In the genomic region with DNA sequence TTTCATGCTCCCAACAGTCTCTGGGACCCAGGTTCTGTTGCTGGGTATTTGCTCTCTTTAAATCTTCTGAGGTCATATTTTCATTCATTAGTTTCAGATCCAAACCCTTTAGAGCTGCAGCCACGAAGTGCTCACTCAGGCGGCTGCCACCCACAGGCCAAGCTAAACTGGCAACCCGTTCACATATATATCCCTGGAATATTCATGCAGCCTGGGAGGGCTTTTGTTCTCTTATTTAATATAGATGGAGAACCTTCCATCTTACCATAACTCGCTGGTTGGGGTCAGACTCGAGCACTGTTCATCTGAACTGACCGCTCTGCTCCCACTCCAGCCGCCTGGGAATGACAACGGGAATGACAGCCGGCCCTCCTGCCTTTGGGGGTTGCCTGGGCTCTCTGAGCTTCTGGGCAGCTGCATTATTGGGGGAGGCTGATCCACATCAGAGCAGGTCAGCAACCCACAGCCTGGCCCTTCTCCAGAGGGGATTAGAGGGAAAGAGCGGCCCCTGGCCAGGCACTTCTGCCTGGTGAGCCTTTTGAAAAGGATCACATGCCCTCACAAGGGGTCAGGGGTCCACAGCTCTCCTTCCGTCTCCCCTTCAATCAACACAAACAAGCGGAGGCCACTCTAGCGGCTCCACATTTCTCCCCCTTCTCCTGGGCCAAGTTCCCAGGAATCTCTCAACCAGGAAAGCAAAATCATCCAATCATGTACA, we compare ENCODE assay signal across 9 cellular contexts. TPM values are rescaled to one million over a fixed set of nuclear protein-coding genes. Genes with fewer than 3 reads are reported as not detected.
DNase-seq lines count a peak whose midpoint lies in the region; ATAC-seq, FAIRE-seq and TF ChIP-seq lines count a peak whose summit lies in the region.
"Had no signal": no experiment of that assay in that cellular context is flagged by ENCODE, and none has a peak within 500 bp of the region (broad histone marks: within the 10 kb centered on the region; RNA-seq: fewer than 3 reads in every experiment).

No MANE protein-coding gene starts in this region.

- H3K9ac ChIP-seq in mucosa of stomach (ENCODE audit: low read length) = peak overlapping the region; percentile 29

- H3K27ac ChIP-seq in heart left ventricle (peak overlapping the region; percentile 42 to 91 (median 80)), body of pancreas (peak overlapping the region in 3 of 4 donors; percentile 16 to 61 (median 37)), vagina (peak overlapping the region; percentile 70)

- ATAC-seq in heart left ventricle (no peak), left ventricle myocardium superior (no peak), body of pancreas (no peak), HG03521 (IDR thresholded peaks at IDR 0.05; ENCODE audit: unreplicated experiment) (no peak), GM18870 (IDR thresholded peaks at IDR 0.05; ENCODE audit: unreplicated experiment) (no peak)

- DNase-seq in heart left ventricle = no peak
- DNase-seq in left ventricle myocardium superior = no peak
- DNase-seq in body of pancreas = no peak
- no peak for DNase-seq in vagina (ENCODE audit: extremely low spot score in 2 of 2)
- no peak for DNase-seq in GM19239 (ENCODE audit: insufficient read length, low spot score)

- 46 to 56% (median 53%) methylated on average over 13 of the region's 13 CpGs for WGBS in heart left ventricle, 4 donors
- WGBS in body of pancreas, 2 donors = 66 to 70% methylated on average over 13 of the region's 13 CpGs

- H3K4me1 ChIP-seq in heart left ventricle (peaks cover 21 to 92% (median 75%) of the 10 kb centered on the region in 12 donors), body of pancreas (peaks cover 39% of the 10 kb centered on the region), mucosa of stomach (ENCODE audit: control insufficient read depth, insufficient read depth, low read length) (peaks cover 40% of the 10 kb centered on the region), vagina (peaks cover 68% of the 10 kb centered on the region)

- H3K27me3 ChIP-seq in heart left ventricle (no peaks in the 10 kb centered on the region), body of pancreas (no peaks in the 10 kb centered on the region), mucosa of stomach (ENCODE audit: control insufficient read depth, insufficient read depth, low read length) (no peaks in the 10 kb centered on the region), vagina (no peaks in the 10 kb centered on the region)

- H3K36me3 ChIP-seq in heart left ventricle = peaks cover 0 to 13% (median 0%) of the 10 kb centered on the region in 9 donors
- H3K36me3 ChIP-seq in body of pancreas (replicated peaks in 1 of 2; ENCODE audit: insufficient read depth in 1 of 2, low read depth in 2 of 2) = no peaks in the 10 kb centered on the region
- H3K36me3 ChIP-seq in mucosa of stomach (ENCODE audit: control insufficient read depth, insufficient read depth, low read length) = no peaks in the 10 kb centered on the region
- peaks cover 0 to 5% of the 10 kb centered on the region in 2 donors for H3K36me3 ChIP-seq in vagina

- H3K4me3 ChIP-seq in heart left ventricle (peak overlapping the region in 1 of 12 donors; percentile 18), body of pancreas (no peak overlapping the region), mucosa of stomach (ENCODE audit: low read length) (no peak overlapping the region), vagina (no peak overlapping the region)

- intact Hi-C loops in heart left ventricle (cut with DNase I) (loop anchor here in 6 of 10 donors (5.0 to 10.0 kb wide), 6 partner anchors 46 to 311 kb away; partner anchors contain the start of gene DMC1 (in 1 of the 6)), left ventricle myocardium superior (cut with micrococcal nuclease) (no loop called here), body of pancreas (cut with DNase I) (no loop called here), vagina (cut with DNase I) (no loop called here)

- H3K9me3 ChIP-seq in heart left ventricle (no peaks in the 10 kb centered on the region), body of pancreas (no peaks in the 10 kb centered on the region), mucosa of stomach (ENCODE audit: control insufficient read depth, low read length) (no peaks in the 10 kb centered on the region), vagina (no peaks in the 10 kb centered on the region)

- no peak for FAIRE-seq in GM19239 (lab: Jason Lieb, UNC)
- FAIRE-seq: D721Med had no signal

- TF ChIP-seq POLR2A in heart left ventricle (IDR thresholded peaks at IDR 0.05) = no peak
- no peak for TF ChIP-seq POLR2A in body of pancreas (IDR thresholded peaks at IDR 0.05)
- TF ChIP-seq POLR2A in vagina (IDR thresholded peaks at IDR 0.05) = no peak

- TF ChIP-seq CTCF in heart left ventricle (IDR thresholded peaks at IDR 0.05) (peak in 4 of 12 donors; percentile 6 to 25 (median 10)), body of pancreas (IDR thresholded peaks at IDR 0.05) (no peak), vagina (IDR thresholded peaks at IDR 0.05) (no peak)

RNA-seq across cellular contexts. Expression of gene TMEM184B, which starts 11.9 kb away (rescaled TPM):
- total RNA-seq in heart left ventricle = 100 to 1,000 TPM in 1 of 9 donors, 10 to 100 TPM in 8; 37.6 to 103 (median 47.0) TPM
- 10 to 100 TPM; 19.5 to 54.4 TPM for polyA plus RNA-seq in heart left ventricle
- 42.8 TPM for total RNA-seq in left ventricle myocardium superior
- total RNA-seq in body of pancreas = 10 to 100 TPM; 28.7 to 31.4 TPM
- total RNA-seq in vagina = 50.8 TPM

RNA-seq across cellular contexts. Expression of gene CSNK1E, which starts 56.3 kb away (rescaled TPM):
- total RNA-seq in heart left ventricle (100 to 1,000 TPM in 1 of 9 donors, 10 to 100 TPM in 8; 59.7 to 117 (median 72.6) TPM), left ventricle myocardium superior (72.6 TPM), body of pancreas (100 to 1,000 TPM in 1 of 2 donors, 10 to 100 TPM in 1; 63.3 to 172 TPM), vagina (162 TPM)
- polyA plus RNA-seq in heart left ventricle = 100 to 1,000 TPM in 1 of 2 donors, 10 to 100 TPM in 1; 64.8 to 125 TPM

RNA-seq across cellular contexts. Expression of gene MAFF, which starts 59.1 kb away (rescaled TPM):
- total RNA-seq in heart left ventricle (10 to 100 TPM in 3 of 9 donors, 1 to 10 TPM in 6; 1.9 to 35.8 (median 4.0) TPM), left ventricle myocardium superior (5.3 TPM), body of pancreas (10 to 100 TPM; 16.9 to 35.6 TPM), vagina (90.6 TPM)
- 10 to 100 TPM in 1 of 2 donors, 1 to 10 TPM in 1; 4.7 to 36.0 TPM for polyA plus RNA-seq in heart left ventricle

Comparison
In these comparisons a context has a peak if more than half of its experiments do, and no peak if none do; other contexts are left out.
1. intact Hi-C loops: an anchor here in heart left ventricle (5.0 to 10.0 kb wide); none called in left ventricle myocardium superior, body of pancreas and vagina.